10 cellular contexts compared by ENCODE assay signal in genomic region chr9:35638755-35639154, GRCh38. TPM values are rescaled to one million over a fixed set of nuclear protein-coding genes. Genes with fewer than 3 reads are reported as not detected.
DNase-seq lines count a peak whose midpoint lies in the region; ATAC-seq, FAIRE-seq and TF ChIP-seq lines count a peak whose summit lies in the region.
"Not testable (repeated sequence)": the region's sequence is repeated elsewhere in the genome, so short reads cannot be mapped to it uniquely, and the experiment has no call there.
"Had no signal": no experiment of that assay in that cellular context is flagged by ENCODE, and none has a peak within 500 bp of the region (broad histone marks: within the 10 kb centered on the region; RNA-seq: fewer than 3 reads in every experiment).

No MANE protein-coding gene starts in this region.

- H3K27me3 Mint-ChIP-seq in CD8-positive, alpha-beta T cell (ENCODE audit: low read depth); T-cell; activated CD4-positive, alpha-beta memory T cell treated with anti-CD3 and anti-CD28 coated beads for 36 hours; activated T-helper 1 cell treated with anti-CD3 and anti-CD28 coated beads, Interleukin-12 subunit alpha, Interleukin-12 subunit beta, Interleukin-2, Interleukin-4 antibody, amounts not matched to agents 30 ng/mL and 10 ng/mL and 1 ng/mL, durations not matched to agents 14 hours and 24 hours and 36 hours (ENCODE audit: insufficient read depth); stimulated activated naive CD8-positive, alpha-beta T cell treated with anti-CD3 and anti-CD28 coated beads, Interleukin-15, amount 100 ng/mL, for 72 hours: not testable (repeated sequence)

- not testable (repeated sequence) for TF ChIP-seq POLR2A in sigmoid colon (IDR thresholded peaks at IDR 0.05)

- H3K9ac ChIP-seq in kidney (ENCODE audit: low read length in 2 of 2), result not testable (repeated sequence)

- peak overlapping the region; percentile 89 for H3K27ac Mint-ChIP-seq in CD8-positive, alpha-beta T cell
- peak overlapping the region; percentile 82 to 90 for H3K27ac Mint-ChIP-seq in T-cell
- peak overlapping the region; percentile 82 for H3K27ac Mint-ChIP-seq in activated CD4-positive, alpha-beta memory T cell treated with anti-CD3 and anti-CD28 coated beads for 36 hours
- peak overlapping the region; percentile 53 for H3K27ac Mint-ChIP-seq in activated T-helper 1 cell treated with anti-CD3 and anti-CD28 coated beads, Interleukin-12 subunit alpha, Interleukin-12 subunit beta, Interleukin-2, Interleukin-4 antibody, amounts not matched to agents 30 ng/mL and 10 ng/mL and 1 ng/mL, durations not matched to agents 14 hours and 24 hours and 36 hours
- H3K27ac Mint-ChIP-seq in activated naive CD4-positive, alpha-beta T cell treated with anti-CD3 and anti-CD28 coated beads, Interleukin-2, amount 50 U/mL, for 72 hours, result peak overlapping the region; percentile 32 to 85
- H3K27ac Mint-ChIP-seq in stimulated activated naive CD8-positive, alpha-beta T cell treated with anti-CD3 and anti-CD28 coated beads, Interleukin-15, amount 100 ng/mL, for 72 hours, result peak overlapping the region; percentile 77 to 92

- CTCF ChIA-PET in CD8-positive, alpha-beta T cell (lab: Charles Lee), result interaction anchor here (0.7 to 2.6 kb wide), 8 partner anchors 9 to 58 kb away, joined by 3 to 13 read pairs (median 4); partner anchors contain the start of genes CCDC107 and RMRP
- CTCF ChIA-PET in T-cell (lab: Charles Lee), result interaction anchor here (0.6 to 2.0 kb wide), 10 partner anchors 8 to 992 kb away, joined by 3 to 13 read pairs (median 4); partner anchors contain the start of genes CCDC107 (in 1 of the 2), CD72 (in 1 of the 2) and RMRP (in 1 of the 2)
- CTCF ChIA-PET in activated CD4-positive, alpha-beta memory T cell treated with anti-CD3 and anti-CD28 coated beads for 36 hours (lab: Charles Lee), result interaction anchor here (0.6 to 3.4 kb wide), 5 partner anchors 8 to 118 kb away, joined by 3 to 18 read pairs (median 3); no protein-coding TSS in a partner anchor

- not testable (repeated sequence) for TF ChIP-seq EP300 in sigmoid colon (IDR thresholded peaks at IDR 0.05)

- not testable (repeated sequence) for H3K36me3 ChIP-seq in CD8-positive, alpha-beta T cell (ENCODE audit: insufficient read depth, low read length); kidney (ENCODE audit: control insufficient read depth in 1 of 2, insufficient read depth in 2 of 2, low read length in 2 of 2); sigmoid colon

- DNase-seq in CD8-positive, alpha-beta T cell, result peak in 2 of 7 experiments; percentile 37 to 43
- DNase-seq in T-cell, result peak in 22 of 34 experiments; percentile 16 to 57 (median 39)
- DNase-seq in activated CD4-positive, alpha-beta memory T cell treated with anti-CD3 and anti-CD28 coated beads for 36 hours; activated T-helper 1 cell treated with anti-CD3 and anti-CD28 coated beads, Interleukin-12 subunit alpha, Interleukin-12 subunit beta, Interleukin-2, Interleukin-4 antibody, amounts not matched to agents 30 ng/mL and 10 ng/mL and 1 ng/mL, durations not matched to agents 14 hours and 24 hours and 36 hours (ENCODE audit: low spot score); activated naive CD4-positive, alpha-beta T cell treated with anti-CD3 and anti-CD28 coated beads, Interleukin-2, amount 50 U/mL, for 72 hours (ENCODE audit: low spot score in 2 of 2); kidney: not testable (repeated sequence)
- DNase-seq in sigmoid colon, result peak; percentile 13
- peak in 1 of 2 donors; percentile 42 for DNase-seq in stimulated activated naive CD8-positive, alpha-beta T cell treated with anti-CD3 and anti-CD28 coated beads, Interleukin-15, amount 100 ng/mL, for 72 hours

- H3K9me3 Mint-ChIP-seq in CD8-positive, alpha-beta T cell; T-cell; activated CD4-positive, alpha-beta memory T cell treated with anti-CD3 and anti-CD28 coated beads for 36 hours; activated T-helper 1 cell treated with anti-CD3 and anti-CD28 coated beads, Interleukin-12 subunit alpha, Interleukin-12 subunit beta, Interleukin-2, Interleukin-4 antibody, amounts not matched to agents 30 ng/mL and 10 ng/mL and 1 ng/mL, durations not matched to agents 14 hours and 24 hours and 36 hours: not testable (repeated sequence)
- peaks cover 4 to 16% of the 10 kb centered on the region in 2 donors for H3K9me3 Mint-ChIP-seq in activated naive CD4-positive, alpha-beta T cell treated with anti-CD3 and anti-CD28 coated beads, Interleukin-2, amount 50 U/mL, for 72 hours
- H3K9me3 Mint-ChIP-seq in stimulated activated naive CD8-positive, alpha-beta T cell treated with anti-CD3 and anti-CD28 coated beads, Interleukin-15, amount 100 ng/mL, for 72 hours, result peaks cover 4 to 13% of the 10 kb centered on the region in 2 donors

- WGBS in sigmoid colon, 2 donors, result 50 to 81% methylated on average over 7 of the region's 8 CpGs

- not testable (repeated sequence) for H3K27me3 ChIP-seq in CD8-positive, alpha-beta T cell (ENCODE audit: insufficient read depth, low read length); sigmoid colon

- H3K4me1 ChIP-seq in CD8-positive, alpha-beta T cell (ENCODE audit: insufficient read depth, low read length), result peaks cover 36% of the 10 kb centered on the region
- not testable (repeated sequence) for H3K4me1 ChIP-seq in kidney (ENCODE audit: control insufficient read depth in 1 of 2, insufficient read depth in 1 of 2, low read depth in 1 of 2, low read length in 2 of 2); sigmoid colon

- H3K36me3 Mint-ChIP-seq in CD8-positive, alpha-beta T cell, result peaks cover 16% of the 10 kb centered on the region
- H3K36me3 Mint-ChIP-seq in T-cell, result not testable (repeated sequence)
- H3K36me3 Mint-ChIP-seq in activated CD4-positive, alpha-beta memory T cell treated with anti-CD3 and anti-CD28 coated beads for 36 hours, result peaks cover 14% of the 10 kb centered on the region
- peaks cover 28% of the 10 kb centered on the region for H3K36me3 Mint-ChIP-seq in activated T-helper 1 cell treated with anti-CD3 and anti-CD28 coated beads, Interleukin-12 subunit alpha, Interleukin-12 subunit beta, Interleukin-2, Interleukin-4 antibody, amounts not matched to agents 30 ng/mL and 10 ng/mL and 1 ng/mL, durations not matched to agents 14 hours and 24 hours and 36 hours (ENCODE audit: low read depth)
- H3K36me3 Mint-ChIP-seq in activated naive CD4-positive, alpha-beta T cell treated with anti-CD3 and anti-CD28 coated beads, Interleukin-2, amount 50 U/mL, for 72 hours, result peaks cover 0 to 39% of the 10 kb centered on the region in 2 donors

- H3K4me1 Mint-ChIP-seq in CD8-positive, alpha-beta T cell (ENCODE audit: low read depth), result peaks cover 60% of the 10 kb centered on the region
- H3K4me1 Mint-ChIP-seq in T-cell, result peaks cover 59 to 70% (median 64%) of the 10 kb centered on the region in 3 donors
- peaks cover 56% of the 10 kb centered on the region for H3K4me1 Mint-ChIP-seq in activated CD4-positive, alpha-beta memory T cell treated with anti-CD3 and anti-CD28 coated beads for 36 hours (ENCODE audit: low read depth)
- H3K4me1 Mint-ChIP-seq in activated T-helper 1 cell treated with anti-CD3 and anti-CD28 coated beads, Interleukin-12 subunit alpha, Interleukin-12 subunit beta, Interleukin-2, Interleukin-4 antibody, amounts not matched to agents 30 ng/mL and 10 ng/mL and 1 ng/mL, durations not matched to agents 14 hours and 24 hours and 36 hours (ENCODE audit: low read depth), result peaks cover 66% of the 10 kb centered on the region
- H3K4me1 Mint-ChIP-seq in stimulated activated naive CD8-positive, alpha-beta T cell treated with anti-CD3 and anti-CD28 coated beads, Interleukin-15, amount 100 ng/mL, for 72 hours, result peaks cover 79% of the 10 kb centered on the region

- H3K9me3 ChIP-seq in CD8-positive, alpha-beta T cell (ENCODE audit: low read length); kidney (ENCODE audit: control insufficient read depth in 1 of 2, low read length in 2 of 2); sigmoid colon: not testable (repeated sequence)

- not testable (repeated sequence) for TF ChIP-seq CTCF in CD8-positive, alpha-beta T cell (IDR thresholded peaks at IDR 0.05); kidney (IDR thresholded peaks at IDR 0.05; ENCODE audit: borderline replicate concordance, extremely low read depth, insufficient read depth); sigmoid colon (IDR thresholded peaks at IDR 0.05)

- ATAC-seq in CD8-positive, alpha-beta T cell, result peak; percentile 68
- peak; percentile 60 to 91 (median 82) for ATAC-seq in T-cell (replicated peaks in 1 of 4)
- peak in 1 of 2 donors; percentile 47 for ATAC-seq in activated naive CD4-positive, alpha-beta T cell treated with anti-CD3 and anti-CD28 coated beads, Interleukin-2, amount 50 U/mL, for 72 hours
- not testable (repeated sequence) for ATAC-seq in stimulated activated naive CD8-positive, alpha-beta T cell treated with anti-CD3 and anti-CD28 coated beads, Interleukin-15, amount 100 ng/mL, for 72 hours

- not testable (repeated sequence) for H3K27ac ChIP-seq in CD8-positive, alpha-beta T cell (ENCODE audit: low read depth, low read length); kidney (ENCODE audit: low read depth in 2 of 2, low read length in 2 of 2); sigmoid colon

- peak; percentile 60 for FAIRE-seq in kidney (lab: Jason Lieb, UNC)

- peak overlapping the region; percentile 58 for H3K4me3 Mint-ChIP-seq in CD8-positive, alpha-beta T cell
- peak overlapping the region in 2 of 3 donors; percentile 47 to 65 for H3K4me3 Mint-ChIP-seq in T-cell
- not testable (repeated sequence) for H3K4me3 Mint-ChIP-seq in activated CD4-positive, alpha-beta memory T cell treated with anti-CD3 and anti-CD28 coated beads for 36 hours; activated T-helper 1 cell treated with anti-CD3 and anti-CD28 coated beads, Interleukin-12 subunit alpha, Interleukin-12 subunit beta, Interleukin-2, Interleukin-4 antibody, amounts not matched to agents 30 ng/mL and 10 ng/mL and 1 ng/mL, durations not matched to agents 14 hours and 24 hours and 36 hours
- H3K4me3 Mint-ChIP-seq in stimulated activated naive CD8-positive, alpha-beta T cell treated with anti-CD3 and anti-CD28 coated beads, Interleukin-15, amount 100 ng/mL, for 72 hours, result peak overlapping the region; percentile 21 to 38

- intact Hi-C loops in CD8-positive, alpha-beta T cell (cut with DNase I, micrococcal nuclease), result loop anchor here in 1 of 2 experiments (2.0 kb wide), 1 partner anchor 22 kb away; no protein-coding TSS in a partner anchor
- intact Hi-C loops in activated CD4-positive, alpha-beta memory T cell treated with anti-CD3 and anti-CD28 coated beads for 36 hours (cut with micrococcal nuclease); kidney (cut with DNase I); sigmoid colon (cut with DNase I): not testable (repeated sequence)
- intact Hi-C loops in activated T-helper 1 cell treated with anti-CD3 and anti-CD28 coated beads, Interleukin-12 subunit alpha, Interleukin-12 subunit beta, Interleukin-2, Interleukin-4 antibody, amounts not matched to agents 30 ng/mL and 10 ng/mL and 1 ng/mL, durations not matched to agents 14 hours and 24 hours and 36 hours (cut with micrococcal nuclease), result loop anchor here (1.0 kb wide), 1 partner anchor 9 kb away; no protein-coding TSS in a partner anchor

- POLR2A ChIA-PET in CD8-positive, alpha-beta T cell (lab: Charles Lee), result interaction anchor here (0.7 to 2.5 kb wide), 4 partner anchors 11 to 93 kb away, joined by 4 to 10 read pairs (median 8); partner anchors contain the start of genes CREB3, SIT1 and TLN1
- POLR2A ChIA-PET in T-cell (lab: Charles Lee), result interaction anchor here in 1 of 2 donors (0.7 kb wide), 2 partner anchors 8 to 92 kb away, joined by 3 to 11 read pairs; no protein-coding TSS in a partner anchor
- POLR2A ChIA-PET in activated CD4-positive, alpha-beta memory T cell treated with anti-CD3 and anti-CD28 coated beads for 36 hours (lab: Charles Lee), result interaction anchor here (1.1 kb wide), 1 partner anchor 19 kb away, joined by 3 read pairs; the partner anchor contains the start of genes CCDC107 and RMRP

- not testable (repeated sequence) for H3K4me3 ChIP-seq in CD8-positive, alpha-beta T cell (ENCODE audit: low read depth, low read length); kidney (ENCODE audit: low read length in 2 of 2); sigmoid colon

RNA-seq across cellular contexts. Expression of gene SIT1, which starts 12.0 kb away (rescaled TPM):
- total RNA-seq in CD8-positive, alpha-beta T cell, result 10 to 100 TPM; 11.0 to 11.6 TPM
- total RNA-seq in T-cell (10 to 100 TPM; 34.9 to 57.1 (median 51.9) TPM), kidney (3.1 TPM), sigmoid colon (under 1 TPM in 2 of 4 donors, not detected in 2; 0.81 to 0.82 TPM)
- 10 to 100 TPM; 74.6 to 75.8 TPM for total RNA-seq in activated CD4-positive, alpha-beta memory T cell treated with anti-CD3 and anti-CD28 coated beads for 36 hours
- 86.6 and 90.5 TPM in 2 replicates for total RNA-seq in activated T-helper 1 cell treated with anti-CD3 and anti-CD28 coated beads, Interleukin-12 subunit alpha, Interleukin-12 subunit beta, Interleukin-2, Interleukin-4 antibody, amounts not matched to agents 30 ng/mL and 10 ng/mL and 1 ng/mL, durations not matched to agents 14 hours and 24 hours and 36 hours
- total RNA-seq in activated naive CD4-positive, alpha-beta T cell treated with anti-CD3 and anti-CD28 coated beads, Interleukin-2, amount 50 U/mL, for 72 hours, result 100 to 1,000 TPM in 1 of 2 donors, 10 to 100 TPM in 1; 67.8 to 122 TPM
- polyA plus RNA-seq in kidney (ENCODE audit: insufficient read depth, low read depth, low replicate concordance) (0.32 TPM), sigmoid colon (10 to 100 TPM in 1 of 3 donors, 1 to 10 TPM in 1, not detected in 1; 1.8 to 15.9 TPM)
- total RNA-seq: Calu3, HFFc6 had no signal

RNA-seq across cellular contexts. Expression of gene RMRP, which starts 19.1 kb away (rescaled TPM):
- over 10,000 TPM; 22,073 to 26,359 TPM for total RNA-seq in CD8-positive, alpha-beta T cell
- total RNA-seq in T-cell (over 10,000 TPM; 10,537 to 37,987 (median 30,491) TPM), kidney (36,256 TPM), sigmoid colon (over 10,000 TPM in 2 of 4 donors, 1,000 to 10,000 TPM in 2; 2,523 to 26,387 (median 8,883) TPM)
- total RNA-seq in activated CD4-positive, alpha-beta memory T cell treated with anti-CD3 and anti-CD28 coated beads for 36 hours, result over 10,000 TPM; 10,694 to 13,592 TPM
- 5,317 and 5,787 TPM in 2 replicates for total RNA-seq in activated T-helper 1 cell treated with anti-CD3 and anti-CD28 coated beads, Interleukin-12 subunit alpha, Interleukin-12 subunit beta, Interleukin-2, Interleukin-4 antibody, amounts not matched to agents 30 ng/mL and 10 ng/mL and 1 ng/mL, durations not matched to agents 14 hours and 24 hours and 36 hours
- total RNA-seq in activated naive CD4-positive, alpha-beta T cell treated with anti-CD3 and anti-CD28 coated beads, Interleukin-2, amount 50 U/mL, for 72 hours, result 1,000 to 10,000 TPM; 3,566 to 7,483 TPM
- polyA plus RNA-seq in kidney (ENCODE audit: insufficient read depth, low read depth, low replicate concordance) (not detected), sigmoid colon (100 to 1,000 TPM in 1 of 3 donors, not detected in 2; 480 TPM)

RNA-seq across cellular contexts. Expression of gene CCDC107, which starts 19.3 kb away (rescaled TPM):
- total RNA-seq in CD8-positive, alpha-beta T cell, result 1 to 10 TPM; 7.4 to 9.1 TPM
- total RNA-seq in T-cell, result 10 to 100 TPM; 17.7 to 29.8 (median 27.5) TPM
- 10 to 100 TPM; 15.0 to 15.7 TPM for total RNA-seq in activated CD4-positive, alpha-beta memory T cell treated with anti-CD3 and anti-CD28 coated beads for 36 hours
- 20.6 and 24.0 TPM in 2 replicates for total RNA-seq in activated T-helper 1 cell treated with anti-CD3 and anti-CD28 coated beads, Interleukin-12 subunit alpha, Interleukin-12 subunit beta, Interleukin-2, Interleukin-4 antibody, amounts not matched to agents 30 ng/mL and 10 ng/mL and 1 ng/mL, durations not matched to agents 14 hours and 24 hours and 36 hours
- total RNA-seq in activated naive CD4-positive, alpha-beta T cell treated with anti-CD3 and anti-CD28 coated beads, Interleukin-2, amount 50 U/mL, for 72 hours, result 10 to 100 TPM; 10.2 to 24.4 TPM
- total RNA-seq in kidney, result 26.8 TPM
- 52.3 TPM for polyA plus RNA-seq in kidney (ENCODE audit: insufficient read depth, low read depth, low replicate concordance)
- total RNA-seq in sigmoid colon, result 100 to 1,000 TPM in 1 of 4 donors, 10 to 100 TPM in 3; 70.6 to 112 (median 83.1) TPM
- 10 to 100 TPM; 21.3 to 28.8 (median 24.2) TPM for polyA plus RNA-seq in sigmoid colon

RNA-seq across cellular contexts. Expression of gene CD72, which starts 20.5 kb away (rescaled TPM):
- total RNA-seq in CD8-positive, alpha-beta T cell, result 1 to 10 TPM; 2.9 to 5.7 TPM
- 1 to 10 TPM; 2.5 to 9.2 (median 4.9) TPM for total RNA-seq in T-cell
- total RNA-seq in activated CD4-positive, alpha-beta memory T cell treated with anti-CD3 and anti-CD28 coated beads for 36 hours, result 1 to 10 TPM; 9.4 to 9.8 TPM
- 8.3 and 9.6 TPM in 2 replicates for total RNA-seq in activated T-helper 1 cell treated with anti-CD3 and anti-CD28 coated beads, Interleukin-12 subunit alpha, Interleukin-12 subunit beta, Interleukin-2, Interleukin-4 antibody, amounts not matched to agents 30 ng/mL and 10 ng/mL and 1 ng/mL, durations not matched to agents 14 hours and 24 hours and 36 hours
- 10 to 100 TPM; 11.1 to 16.7 TPM for total RNA-seq in activated naive CD4-positive, alpha-beta T cell treated with anti-CD3 and anti-CD28 coated beads, Interleukin-2, amount 50 U/mL, for 72 hours
- 7.1 TPM for total RNA-seq in kidney
- polyA plus RNA-seq in kidney (ENCODE audit: insufficient read depth, low read depth, low replicate concordance), result 2.3 TPM
- 1 to 10 TPM in 2 of 4 donors, under 1 TPM in 2; 0.36 to 8.0 (median 1.1) TPM for total RNA-seq in sigmoid colon
- 10 to 100 TPM in 1 of 3 donors, 1 to 10 TPM in 2; 1.2 to 42.1 (median 1.4) TPM for polyA plus RNA-seq in sigmoid colon

RNA-seq across cellular contexts. Expression of gene ARHGEF39, which starts 26.2 kb away (rescaled TPM):
- total RNA-seq in CD8-positive, alpha-beta T cell, result under 1 TPM; 0.25 to 0.35 TPM
- total RNA-seq in T-cell (1 to 10 TPM in 2 of 5 donors, under 1 TPM in 3; 0.12 to 1.3 (median 0.57) TPM), kidney (0.72 TPM), sigmoid colon (1 to 10 TPM in 3 of 4 donors, under 1 TPM in 1; 0.99 to 3.3 (median 1.4) TPM)
- 10 to 100 TPM; 28.1 to 28.2 TPM for total RNA-seq in activated CD4-positive, alpha-beta memory T cell treated with anti-CD3 and anti-CD28 coated beads for 36 hours
- 7.9 and 8.8 TPM in 2 replicates for total RNA-seq in activated T-helper 1 cell treated with anti-CD3 and anti-CD28 coated beads, Interleukin-12 subunit alpha, Interleukin-12 subunit beta, Interleukin-2, Interleukin-4 antibody, amounts not matched to agents 30 ng/mL and 10 ng/mL and 1 ng/mL, durations not matched to agents 14 hours and 24 hours and 36 hours
- total RNA-seq in activated naive CD4-positive, alpha-beta T cell treated with anti-CD3 and anti-CD28 coated beads, Interleukin-2, amount 50 U/mL, for 72 hours, result 10 to 100 TPM; 21.6 to 22.8 TPM
- polyA plus RNA-seq in kidney (ENCODE audit: insufficient read depth, low read depth, low replicate concordance) (0.17 TPM), sigmoid colon (1 to 10 TPM in 2 of 3 donors, under 1 TPM in 1; 0.60 to 9.0 (median 1.6) TPM)
